12 cellular contexts compared by ENCODE assay signal in the genomic region with DNA sequence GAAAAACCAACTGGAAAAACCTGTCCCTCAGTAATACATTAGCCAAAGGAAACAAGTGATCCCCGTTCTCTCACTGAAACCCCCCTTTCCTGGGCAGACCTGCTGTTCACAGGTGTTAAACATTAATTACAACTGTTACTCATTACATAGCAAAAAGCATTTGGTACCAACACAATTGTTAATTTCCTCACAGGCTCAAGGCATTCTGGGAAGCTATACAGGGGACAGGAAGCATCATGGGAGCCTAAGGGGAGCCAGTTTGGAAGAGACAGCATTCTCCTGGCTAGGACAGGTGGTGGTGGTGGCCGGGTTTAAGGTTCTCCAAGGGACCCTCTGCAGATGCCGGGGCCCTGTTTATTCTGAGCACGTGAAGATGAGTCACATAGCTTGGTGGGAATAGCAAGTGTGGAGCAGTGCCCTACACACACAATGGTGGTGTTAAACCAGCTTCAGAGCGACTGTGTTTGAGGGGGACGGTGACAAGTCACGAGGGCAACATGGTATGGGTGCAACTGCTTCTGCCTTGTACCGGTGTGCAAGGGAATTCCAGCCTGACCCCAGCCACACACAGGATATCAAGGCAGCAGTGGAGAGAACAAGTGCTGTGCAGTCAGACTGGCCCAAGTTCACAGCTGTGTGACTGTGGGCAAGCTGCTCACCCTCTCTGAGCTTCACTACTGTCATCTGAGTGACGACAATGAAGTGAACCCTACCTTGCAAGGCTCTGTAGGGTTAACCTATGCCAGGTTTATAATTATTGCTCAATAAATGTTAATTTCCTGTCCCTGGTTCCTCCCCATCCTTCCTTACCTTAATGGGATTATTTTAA.
DNase-seq lines count a peak whose midpoint lies in the region; ATAC-seq, FAIRE-seq and TF ChIP-seq lines count a peak whose summit lies in the region.
"Had no signal": no experiment of that assay in that cellular context is flagged by ENCODE, and none has a peak within 500 bp of the region (broad histone marks: within the 10 kb centered on the region; RNA-seq: fewer than 3 reads in every experiment).

No MANE protein-coding gene starts in this region.

- TF ChIP-seq EP300 in stomach (IDR thresholded peaks at IDR 0.05), result no peak

- no peaks in the 10 kb centered on the region for H3K36me3 ChIP-seq in kidney (ENCODE audit: control insufficient read depth in 1 of 2, insufficient read depth in 2 of 2, low read length in 2 of 2)
- H3K36me3 ChIP-seq in stomach, result no peaks in the 10 kb centered on the region
- H3K36me3 ChIP-seq: cardiac muscle cell had no signal

- H3K9ac ChIP-seq in kidney (ENCODE audit: low read length in 2 of 2), result peak overlapping the region in 1 of 2 donors; percentile 21

- peaks cover 63 to 64% of the 10 kb centered on the region in 2 donors for H3K4me1 ChIP-seq in kidney (ENCODE audit: control insufficient read depth in 1 of 2, insufficient read depth in 1 of 2, low read depth in 1 of 2, low read length in 2 of 2)
- peaks cover 67 to 85% (median 76%) of the 10 kb centered on the region in 4 donors for H3K4me1 ChIP-seq in stomach

- peak; percentile 92 for FAIRE-seq in kidney (lab: Jason Lieb, UNC)

- ATAC-seq in GM21423 (IDR thresholded peaks at IDR 0.05; ENCODE audit: unreplicated experiment) (peak; percentile 56), GM21529 (IDR thresholded peaks at IDR 0.05; ENCODE audit: unreplicated experiment) (no peak)

- no peak for TF ChIP-seq POLR2A in stomach (IDR thresholded peaks at IDR 0.05)

- H3K4me3 ChIP-seq in kidney (ENCODE audit: low read length in 2 of 2) (peak overlapping the region in 1 of 2 donors; percentile 4), stomach (no peak overlapping the region)
- H3K4me3 ChIP-seq: cardiac muscle cell had no signal

- peak; percentile 54 for DNase-seq in SW480 (ENCODE audit: low spot score)
- DNase-seq in kidney, result peak; percentile 56
- peak; percentile 58 for DNase-seq in stomach
- DNase-seq in activated T-cell treated with anti-CD3 and anti-CD28 coated beads, Interleukin-2, amount 50 U/mL, for 1 hour, result no peak
- no peak for DNase-seq in activated CD4-positive, alpha-beta T cell treated with anti-CD3 and anti-CD28 coated beads for 4 hours
- DNase-seq in DMS153 treated with DMSO at 0.1 percent for 48 hours (lab: John Stamatoyannopoulos, UW; ENCODE audit: unreplicated experiment), result no peak
- DNase-seq: DND-41; NCI-H2029 treated with DMSO at 0.1 percent for 48 hours; stimulated activated CD8-positive, alpha-beta memory T cell treated with anti-CD3 and anti-CD28 coated beads, Interleukin-4, amount 100 ng/mL, for 48 hours had no signal

- TF ChIP-seq CTCF in kidney (IDR thresholded peaks at IDR 0.05; ENCODE audit: borderline replicate concordance, extremely low read depth, insufficient read depth) (no peak), stomach (IDR thresholded peaks at IDR 0.05) (no peak)

- intact Hi-C loops in kidney (cut with DNase I), result no loop called here
- intact Hi-C loops in stomach (cut with DNase I; ENCODE audit: low total_unique reads), result no loop called here

- H3K9me3 ChIP-seq in kidney (ENCODE audit: control insufficient read depth in 1 of 2, low read length in 2 of 2) (no peaks in the 10 kb centered on the region), stomach (no peaks in the 10 kb centered on the region)

- H3K27ac ChIP-seq in kidney (ENCODE audit: low read depth in 2 of 2, low read length in 2 of 2) (peak overlapping the region; percentile 91 to 94), stomach (peak overlapping the region; percentile 78 to 93 (median 86))
- H3K27ac ChIP-seq: cardiac muscle cell had no signal

- WGBS in stomach, 5 donors, result 31 to 52% (median 41%) methylated on average over 9 of the region's 9 CpGs

- no peaks in the 10 kb centered on the region for H3K27me3 ChIP-seq in stomach
- H3K27me3 ChIP-seq: cardiac muscle cell had no signal

Comparison
In these comparisons a context has a peak if more than half of its experiments do, and no peak if none do; other contexts are left out.
1. DNase-seq: peak in SW480 (single experiment), kidney (single experiment) and stomach (single experiment); none in activated T-cell treated with anti-CD3 and anti-CD28 coated beads, Interleukin-2, amount 50 U/mL, for 1 hour (single experiment), activated CD4-positive, alpha-beta T cell treated with anti-CD3 and anti-CD28 coated beads for 4 hours (0 of 2) and DMS153 treated with DMSO at 0.1 percent for 48 hours (single experiment).